7 cellular contexts compared by ENCODE assay signal in genomic region chr5:35202319-35203111, GRCh38. TPM values are rescaled to one million over a fixed set of nuclear protein-coding genes. Genes with fewer than 3 reads are reported as not detected.
DNase-seq lines count a peak whose midpoint lies in the region; ATAC-seq and TF ChIP-seq lines count a peak whose summit lies in the region.

No MANE protein-coding gene starts in this region.

- no peaks in the 10 kb centered on the region for H3K79me2 ChIP-seq in MM.1S (ENCODE audit: low read length)

- TF ChIP-seq CTCF in MM.1S (IDR thresholded peaks at IDR 0.05; ENCODE audit: low read length) (peak; percentile 29), foreskin fibroblast (IDR thresholded peaks at IDR 0.05; ENCODE audit: low read depth, low read length) (peak; percentile 65)

- no peaks in the 10 kb centered on the region for H3K36me3 ChIP-seq in MM.1S (replicated peaks; ENCODE audit: insufficient read depth, low read length)

- H3F3A ChIP-seq in MM.1S (ENCODE audit: insufficient read depth, low read length): no peaks in the 10 kb centered on the region

- H3K27ac ChIP-seq in MM.1S (ENCODE audit: low read length): no peak overlapping the region

- no peaks in the 10 kb centered on the region for H3K9me2 ChIP-seq in MM.1S (replicated peaks; ENCODE audit: insufficient read depth, low read length)

- H3K36me3 Mint-ChIP-seq in activated CD4-positive, alpha-beta T cell treated with anti-CD3 and anti-CD28 coated beads, Interleukin-2, amount 10 ng/mL, durations not matched to agents 7 days and 5 days (ENCODE audit: low read depth): no peaks in the 10 kb centered on the region

- H3K9me3 ChIP-seq in MM.1S (replicated peaks; ENCODE audit: insufficient read depth, low read length): no peaks in the 10 kb centered on the region

- no peaks in the 10 kb centered on the region for H3K4me1 Mint-ChIP-seq in activated CD4-positive, alpha-beta T cell treated with anti-CD3 and anti-CD28 coated beads, Interleukin-2, amount 10 ng/mL, durations not matched to agents 7 days and 5 days

- H4K20me1 ChIP-seq in MM.1S (ENCODE audit: insufficient read depth, low read length): no peaks in the 10 kb centered on the region

- H3K4me2 ChIP-seq in MM.1S (ENCODE audit: low read depth, low read length): no peak overlapping the region

- H3K27ac Mint-ChIP-seq in activated CD4-positive, alpha-beta T cell treated with anti-CD3 and anti-CD28 coated beads, Interleukin-2, amount 10 ng/mL, durations not matched to agents 7 days and 5 days: no peak overlapping the region

- peaks cover 34% of the 10 kb centered on the region for H3K27me3 Mint-ChIP-seq in activated CD4-positive, alpha-beta T cell treated with anti-CD3 and anti-CD28 coated beads, Interleukin-2, amount 10 ng/mL, durations not matched to agents 7 days and 5 days

- no peak overlapping the region for H3K9ac ChIP-seq in MM.1S (ENCODE audit: low read length)

- H3K4me1 ChIP-seq in MM.1S (ENCODE audit: low read length): no peaks in the 10 kb centered on the region

- no peaks in the 10 kb centered on the region for H3K27me3 ChIP-seq in MM.1S (replicated peaks; ENCODE audit: insufficient read depth, low read length)

- POLR2A ChIA-PET in activated CD4-positive, alpha-beta T cell treated with anti-CD3 and anti-CD28 coated beads, Interleukin-2, amount 10 ng/mL, durations not matched to agents 7 days and 5 days (lab: Charles Lee): no interaction called here

- ATAC-seq in GM21528 (IDR thresholded peaks at IDR 0.05; ENCODE audit: low FRiP score, unreplicated experiment): peak; percentile 74
- ATAC-seq in sciatic nerve: peak; percentile 70
- no peak for ATAC-seq in GM19463 (IDR thresholded peaks at IDR 0.05; ENCODE audit: unreplicated experiment)

- DNase-seq in GM03348 (ENCODE audit: low spot score) (peak; percentile 33), MM.1S (no peak), foreskin fibroblast (peak; percentile 22 to 70), sciatic nerve (ENCODE audit: low spot score) (no peak)
- peak; percentile 41 for DNase-seq in activated CD4-positive, alpha-beta T cell treated with anti-CD3 and anti-CD28 coated beads, Interleukin-2, amount 10 ng/mL, durations not matched to agents 7 days and 5 days

- H3K4me3 Mint-ChIP-seq in activated CD4-positive, alpha-beta T cell treated with anti-CD3 and anti-CD28 coated beads, Interleukin-2, amount 10 ng/mL, durations not matched to agents 7 days and 5 days: no peak overlapping the region

- H2AFZ ChIP-seq in MM.1S (ENCODE audit: low read length): no peak overlapping the region

- H3K9me3 Mint-ChIP-seq in activated CD4-positive, alpha-beta T cell treated with anti-CD3 and anti-CD28 coated beads, Interleukin-2, amount 10 ng/mL, durations not matched to agents 7 days and 5 days: no peaks in the 10 kb centered on the region

- CTCF ChIA-PET in activated CD4-positive, alpha-beta T cell treated with anti-CD3 and anti-CD28 coated beads, Interleukin-2, amount 10 ng/mL, durations not matched to agents 7 days and 5 days (lab: Charles Lee): no interaction called here

- intact Hi-C loops in sciatic nerve (cut with DNase I): no loop called here

- H3K4me3 ChIP-seq in MM.1S (ENCODE audit: low read length) (no peak overlapping the region), foreskin fibroblast (ENCODE audit: low read depth in 1 of 2, low read length in 2 of 2) (no peak overlapping the region)

RNA-seq across cellular contexts. Expression of gene PRLR, which starts 27.8 kb away (rescaled TPM):
- total RNA-seq in activated CD4-positive, alpha-beta T cell treated with anti-CD3 and anti-CD28 coated beads, Interleukin-2, amount 10 ng/mL, durations not matched to agents 7 days and 5 days: not detected
- total RNA-seq in sciatic nerve: 1.9 TPM

Comparison
In these comparisons a context has a peak if more than half of its experiments do, and no peak if none do; other contexts are left out.
1. DNase-seq: peak in GM03348 (single experiment), activated CD4-positive, alpha-beta T cell treated with anti-CD3 and anti-CD28 coated beads, Interleukin-2, amount 10 ng/mL, durations not matched to agents 7 days and 5 days (single experiment) and foreskin fibroblast (2 of 2); none in MM.1S (single experiment) and sciatic nerve (single experiment).